In genomic region chr12:8081228-8081920, GRCh38 we compare ENCODE assay signal across 8 cellular contexts. TPM values are rescaled to one million over a fixed set of nuclear protein-coding genes. Genes with fewer than 3 reads are reported as not detected.
A peak's percentile ranks its signal among the peaks of the same experiment; 100 is the strongest.
DNase-seq lines count a peak whose midpoint lies in the region; ATAC-seq and TF ChIP-seq lines count a peak whose summit lies in the region.

No MANE protein-coding gene starts in this region.

- no peaks in the 10 kb centered on the region for H3K9me3 ChIP-seq in OCI-LY1 (ENCODE audit: low read length)

- H3K36me3 Mint-ChIP-seq in brain, result peaks cover 14% of the 10 kb centered on the region

- H4K20me1 ChIP-seq in OCI-LY1 (ENCODE audit: insufficient read depth, low read length), result no peaks in the 10 kb centered on the region

- peak overlapping the region; percentile 76 for H2AFZ ChIP-seq in OCI-LY1 (ENCODE audit: low read length)

- no peaks in the 10 kb centered on the region for H3K27me3 ChIP-seq in OCI-LY1 (ENCODE audit: insufficient read depth, low read length)

- ATAC-seq in HG03457 (IDR thresholded peaks at IDR 0.05; ENCODE audit: unreplicated experiment), result no peak

- H3K4me2 ChIP-seq in OCI-LY1 (ENCODE audit: low read length), result peak overlapping the region; percentile 93

- H3K9me2 ChIP-seq in OCI-LY1 (ENCODE audit: low read depth, low read length), result no peaks in the 10 kb centered on the region

- H3K36me3 ChIP-seq in OCI-LY1 (ENCODE audit: insufficient read depth, low read length), result peaks cover 12% of the 10 kb centered on the region; the same call in 1 of the 2 replicates

- peak overlapping the region; percentile 99 for H3K27ac Mint-ChIP-seq in brain

- peak overlapping the region; percentile 92 for H3K9ac ChIP-seq in OCI-LY1 (ENCODE audit: low read length)

- peaks cover 33% of the 10 kb centered on the region for H3K4me1 ChIP-seq in OCI-LY1 (ENCODE audit: insufficient read depth, low read length, severe bottlenecking)

- peaks cover 42% of the 10 kb centered on the region for H3K79me2 ChIP-seq in OCI-LY1 (ENCODE audit: insufficient read depth, low read length)

- no peaks in the 10 kb centered on the region for H3F3A ChIP-seq in OCI-LY1 (ENCODE audit: insufficient read depth, low read length)

- peak; percentile 70 for DNase-seq in activated CD8-positive, alpha-beta memory T cell treated with anti-CD3 and anti-CD28 coated beads for 24 hours
- DNase-seq in activated CD8-positive, alpha-beta memory T cell treated with anti-CD3 and anti-CD28 coated beads, Interleukin-2, amount 50 U/mL, for 48 hours, result no peak
- DNase-seq in kidney glomerular epithelial cell (lab: John Stamatoyannopoulos, UW), result peak; percentile 31
- DNase-seq in stimulated activated CD4-positive, alpha-beta T cell treated with anti-CD3 and anti-CD28 coated beads, Interleukin-2, amount 100 ng/mL, for 48 hours, result peak; percentile 13 to 28
- no peak for DNase-seq in GDM1 (lab: John Stamatoyannopoulos, UW)

- peaks cover 11% of the 10 kb centered on the region for H3K27me3 Mint-ChIP-seq in brain

- TF ChIP-seq CTCF in OCI-LY1 (IDR thresholded peaks at IDR 0.05; ENCODE audit: low read length) (no peak), brain (conservative IDR thresholded peaks at IDR 0.05) (no peak)

- peak overlapping the region; percentile 89 for H3K27ac ChIP-seq in OCI-LY1 (ENCODE audit: low read depth, low read length, poor library complexity, severe bottlenecking)

- H3K4me3 ChIP-seq in OCI-LY1 (ENCODE audit: low read depth, low read length, poor library complexity, severe bottlenecking), result peak overlapping the region; percentile 97

- peaks cover 58% of the 10 kb centered on the region for H3K4me1 Mint-ChIP-seq in brain

- peaks cover 0 to 2% (median 0%) of the 10 kb centered on the region in 5 experiments for H3K9me3 Mint-ChIP-seq in brain

- peak overlapping the region; percentile 96 to 100 (median 99) for H3K4me3 Mint-ChIP-seq in brain

RNA-seq across cellular contexts. Expression of gene NECAP1, which starts 0.7 kb away (rescaled TPM):
- 43.4 TPM for polyA plus RNA-seq in brain (ENCODE audit: insufficient read depth, low read depth, low replicate concordance)

RNA-seq across cellular contexts. Expression of gene C3AR1, which starts 15.2 kb away (rescaled TPM):
- 4.1 TPM for polyA plus RNA-seq in brain (ENCODE audit: insufficient read depth, low read depth, low replicate concordance)

RNA-seq across cellular contexts. Expression of gene CLEC4A, which starts 42.0 kb away (rescaled TPM):
- not detected for polyA plus RNA-seq in brain (ENCODE audit: insufficient read depth, low read depth, low replicate concordance)

RNA-seq across cellular contexts. Expression of gene FOXJ2, which starts 48.9 kb away (rescaled TPM):
- 23.0 TPM for polyA plus RNA-seq in brain (ENCODE audit: insufficient read depth, low read depth, low replicate concordance)

Comparison
In these comparisons a context has a peak if more than half of its experiments do, and no peak if none do; other contexts are left out.
1. DNase-seq: peak in activated CD8-positive, alpha-beta memory T cell treated with anti-CD3 and anti-CD28 coated beads for 24 hours (single experiment), kidney glomerular epithelial cell (single experiment) and stimulated activated CD4-positive, alpha-beta T cell treated with anti-CD3 and anti-CD28 coated beads, Interleukin-2, amount 100 ng/mL, for 48 hours (2 of 2); none in activated CD8-positive, alpha-beta memory T cell treated with anti-CD3 and anti-CD28 coated beads, Interleukin-2, amount 50 U/mL, for 48 hours (single experiment) and GDM1 (single experiment).